Comparison of ENCODE assay signal across 19 cellular contexts in genomic region chr7:48458701-48459509, GRCh38.
DNase-seq lines count a peak whose midpoint lies in the region; ATAC-seq and TF ChIP-seq lines count a peak whose summit lies in the region.
"Had no signal": no experiment of that assay in that cellular context is flagged by ENCODE, and none has a peak within 500 bp of the region (broad histone marks: within the 10 kb centered on the region; RNA-seq: fewer than 3 reads in every experiment).

No MANE protein-coding gene starts in this region.

- peaks cover 0 to 3% (median 0%) of the 10 kb centered on the region in 5 donors for H3K27me3 Mint-ChIP-seq in naive thymus-derived CD8-positive, alpha-beta T cell
- H3K27me3 Mint-ChIP-seq: CD4-positive, alpha-beta T cell had no signal

- in situ Hi-C loops in mammary epithelial cell (cut with MboI; ENCODE audit: low sequenced_read_pairs in 2 of 2) = no loop called here

- no TSS peak for BruUV-seq in mammary epithelial cell (replicated peaks; lab: Mats Ljungman, UMichigan)

- no peak overlapping the region for H3K9ac ChIP-seq in mammary epithelial cell (ENCODE audit: insufficient read depth, low read length)
- H3K9ac ChIP-seq: GM23248, SK-N-SH had no signal

- no peaks in the 10 kb centered on the region for H3K4me1 Mint-ChIP-seq in naive thymus-derived CD8-positive, alpha-beta T cell

- DNase-seq in NOMO-1 (lab: John Stamatoyannopoulos, UW; ENCODE audit: unreplicated experiment in 2 of 2) (peak; percentile 21), mammary epithelial cell (peak; percentile 20), NCI-H446 (lab: John Stamatoyannopoulos, UW) (no peak)
- no peak for DNase-seq in naive thymus-derived CD8-positive, alpha-beta T cell
- DNase-seq: ACHN; Calu3; CD4-positive, alpha-beta T cell; DMS79; GM23248; KG1; MG63; NCI-H1105 treated with DMSO at 0.1 percent for 48 hours; NCI-H187; NCI-H774; SK-N-SH had no signal

- H3K36me3 ChIP-seq in mammary epithelial cell (ENCODE audit: insufficient read depth, low read length) = no peaks in the 10 kb centered on the region
- H3K36me3 ChIP-seq in neutrophil = peaks cover 49% of the 10 kb centered on the region
- H3K36me3 ChIP-seq: MG63 had no signal

- no peak overlapping the region for H3K27ac Mint-ChIP-seq in naive thymus-derived CD8-positive, alpha-beta T cell
- H3K27ac Mint-ChIP-seq: CD4-positive, alpha-beta T cell had no signal

- POLR2A ChIA-PET in naive thymus-derived CD8-positive, alpha-beta T cell (lab: Charles Lee) = no interaction called here

- no peak for TF ChIP-seq CTCF in mammary epithelial cell (conservative IDR thresholded peaks at IDR 0.05 in 1 of 2, IDR thresholded peaks at IDR 0.05 in 1 of 2; ENCODE audit: extremely low read depth in 1 of 2, insufficient read depth in 1 of 2, low read depth in 1 of 2, low read length in 2 of 2)
- no peak for TF ChIP-seq CTCF in neutrophil (IDR thresholded peaks at IDR 0.05)

- dilution Hi-C loops in mammary epithelial cell (cut with HindIII; ENCODE audit: low sequenced_read_pairs) = no loop called here

- no peaks in the 10 kb centered on the region for H3K36me3 Mint-ChIP-seq in naive thymus-derived CD8-positive, alpha-beta T cell

- no peak overlapping the region for H3K4me3 Mint-ChIP-seq in naive thymus-derived CD8-positive, alpha-beta T cell
- H3K4me3 Mint-ChIP-seq: CD4-positive, alpha-beta T cell had no signal

- intact Hi-C loops in mammary epithelial cell (cut with micrococcal nuclease) = no loop called here

- no peak overlapping the region for H3K4me3 ChIP-seq in mammary epithelial cell (replicated peaks in 1 of 3; ENCODE audit: insufficient read depth in 1 of 3, low read depth in 2 of 3, low read length in 3 of 3)
- no peak overlapping the region for H3K4me3 ChIP-seq in neutrophil (ENCODE audit: low read depth in 1 of 2, low read length in 1 of 2)
- H3K4me3 ChIP-seq: GM12878, GM23248, MG63 had no signal

- CTCF ChIA-PET in mammary epithelial cell (lab: Charles Lee; ENCODE audit: low non-redundant PET) = no interaction called here

- no peaks in the 10 kb centered on the region for H3K9me3 Mint-ChIP-seq in naive thymus-derived CD8-positive, alpha-beta T cell
- H3K9me3 Mint-ChIP-seq: CD4-positive, alpha-beta T cell had no signal

- H3K9me3 ChIP-seq in mammary epithelial cell (replicated peaks; ENCODE audit: insufficient read depth, low read length) = no peaks in the 10 kb centered on the region
- no peaks in the 10 kb centered on the region for H3K9me3 ChIP-seq in neutrophil
- H3K9me3 ChIP-seq: MG63, SK-N-SH had no signal

- no peaks in the 10 kb centered on the region for H3K27me3 ChIP-seq in mammary epithelial cell (ENCODE audit: insufficient read depth, low read length)
- no peaks in the 10 kb centered on the region for H3K27me3 ChIP-seq in neutrophil
- H3K27me3 ChIP-seq: MG63 had no signal

- H3K4me1 ChIP-seq in mammary epithelial cell (ENCODE audit: insufficient read depth, low read length) = no peaks in the 10 kb centered on the region
- H3K4me1 ChIP-seq in neutrophil (ENCODE audit: control insufficient read depth in 1 of 2, insufficient read depth in 1 of 2, low read depth in 1 of 2, low read length in 1 of 2) = peaks cover 11 to 15% of the 10 kb centered on the region in 2 experiments

- no peaks in the 10 kb centered on the region for H3K79me2 ChIP-seq in mammary epithelial cell (ENCODE audit: insufficient read depth, low read length)

- peak; percentile 69 for ATAC-seq in GM19463 (IDR thresholded peaks at IDR 0.05; ENCODE audit: unreplicated experiment)
- no peak for ATAC-seq in naive thymus-derived CD8-positive, alpha-beta T cell
- no peak for ATAC-seq in HG03378 (IDR thresholded peaks at IDR 0.05; ENCODE audit: unreplicated experiment)
- ATAC-seq: GM12878 had no signal

- no peaks in the 10 kb centered on the region for H4K20me1 ChIP-seq in mammary epithelial cell (ENCODE audit: insufficient read depth, low read length)

- 85% methylated on average over 2 of the region's 3 CpGs for WGBS in mammary epithelial cell (ENCODE audit: low coverage, missing lambda C conversion rate)

- no peak overlapping the region for H3K27ac ChIP-seq in mammary epithelial cell (ENCODE audit: insufficient read depth, low read depth, low read length)
- H3K27ac ChIP-seq in neutrophil = peak overlapping the region; percentile 67
- H3K27ac ChIP-seq: GM23248 had no signal

- no peak overlapping the region for H2AFZ ChIP-seq in mammary epithelial cell (ENCODE audit: low read depth, low read length)
- H2AFZ ChIP-seq: GM23248 had no signal

- H3K4me2 ChIP-seq in mammary epithelial cell (ENCODE audit: insufficient read depth, low read depth, low read length) = no peak overlapping the region
- H3K4me2 ChIP-seq: SK-N-SH had no signal

Comparison
In these comparisons a context has a peak if more than half of its experiments do, and no peak if none do; other contexts are left out.
1. DNase-seq: peak in NOMO-1 (2 of 2) and mammary epithelial cell (single experiment); none in naive thymus-derived CD8-positive, alpha-beta T cell (0 of 10) and NCI-H446 (0 of 2).